21 cellular contexts compared by ENCODE assay signal in the genomic region with DNA sequence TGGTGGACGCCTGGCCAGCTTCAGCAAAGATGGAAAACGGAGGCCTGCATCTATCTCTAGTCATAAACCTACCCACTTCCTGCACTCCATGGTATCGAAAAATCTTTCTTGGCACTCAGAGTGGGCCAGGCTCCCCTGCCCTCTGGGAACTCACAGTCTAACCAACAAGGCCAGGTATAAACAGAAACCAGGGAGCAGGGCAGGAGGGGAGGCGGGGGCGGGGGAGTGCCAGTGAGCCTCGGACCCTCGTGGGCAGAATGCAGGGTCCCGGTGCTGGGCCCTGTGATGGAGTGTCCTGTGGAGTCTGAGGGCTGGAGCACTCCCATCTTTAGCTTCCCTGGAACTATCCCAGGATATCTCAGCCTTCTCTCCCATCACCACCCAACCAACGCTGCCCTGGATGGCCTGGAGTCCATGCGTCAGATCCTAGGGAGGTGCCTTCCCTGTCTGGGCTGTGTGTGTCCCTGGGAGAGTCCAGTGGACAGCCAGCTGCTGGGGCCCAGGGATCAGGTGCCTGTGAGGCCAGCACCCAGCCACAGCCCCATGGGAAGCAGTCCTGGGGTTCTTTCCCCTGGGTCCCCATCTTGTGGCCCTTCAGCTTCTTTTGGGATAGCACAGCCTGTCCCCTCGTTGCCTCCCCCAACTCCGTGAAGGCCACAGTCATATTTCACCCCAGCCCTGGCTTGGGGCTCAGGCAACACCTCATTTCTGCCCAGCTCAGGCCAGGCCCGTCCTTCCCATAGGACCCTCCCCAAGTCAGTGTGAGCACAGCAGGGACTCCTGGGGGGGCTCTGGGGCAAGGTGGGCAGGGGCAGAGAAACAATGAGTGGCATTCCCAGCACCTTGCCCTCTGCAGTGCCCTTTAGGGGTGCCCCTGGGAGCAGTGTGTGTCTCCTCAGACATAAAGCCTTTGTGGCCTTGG. TPM values are rescaled to one million over a fixed set of nuclear protein-coding genes. Genes with fewer than 3 reads are reported as not detected.
DNase-seq lines count a peak whose midpoint lies in the region; ATAC-seq and TF ChIP-seq lines count a peak whose summit lies in the region.
"Had no signal": no experiment of that assay in that cellular context is flagged by ENCODE, and none has a peak within 500 bp of the region (broad histone marks: within the 10 kb centered on the region; RNA-seq: fewer than 3 reads in every experiment).

No MANE protein-coding gene starts in this region.

- H3K9ac ChIP-seq in mucosa of rectum (ENCODE audit: low read depth in 1 of 2, low read length in 2 of 2): peak overlapping the region; percentile 100

- H3K27me3 ChIP-seq in mucosa of rectum (ENCODE audit: control insufficient read depth in 2 of 2, insufficient read depth in 2 of 2, low read length in 2 of 2) (no peaks in the 10 kb centered on the region), upper lobe of right lung (no peaks in the 10 kb centered on the region)
- H3K27me3 ChIP-seq: MG63, neutrophil, upper lobe of left lung had no signal

- no peaks in the 10 kb centered on the region for H3K4me1 Mint-ChIP-seq in glutamatergic neuron (ENCODE audit: low read depth, unreplicated experiment)
- H3K4me1 Mint-ChIP-seq: endodermal cell had no signal

- peaks cover 39 to 41% of the 10 kb centered on the region in 2 donors for H3K4me1 ChIP-seq in mucosa of rectum (ENCODE audit: control insufficient read depth in 2 of 2, insufficient read depth in 2 of 2, low read length in 2 of 2)
- peaks cover 8% of the 10 kb centered on the region for H3K4me1 ChIP-seq in upper lobe of right lung

- TF ChIP-seq CTCF in glutamatergic neuron (IDR thresholded peaks at IDR 0.05; ENCODE audit: partially characterized antibody, unreplicated experiment) (no peak), upper lobe of right lung (IDR thresholded peaks at IDR 0.05) (no peak)

- H3K27ac Mint-ChIP-seq in glutamatergic neuron (ENCODE audit: unreplicated experiment): no peak overlapping the region
- H3K27ac Mint-ChIP-seq: endodermal cell; stimulated activated memory B cell treated with anti-CD40 and anti-IgM and Interleukin-4, amounts not matched to agents 10 μg/mL and 1 μg/mL and 100 μg/mL, for 72 hours had no signal

- H3K4me3 Mint-ChIP-seq in glutamatergic neuron (ENCODE audit: unreplicated experiment): no peak overlapping the region
- H3K4me3 Mint-ChIP-seq: endodermal cell; stimulated activated memory B cell treated with anti-CD40 and anti-IgM and Interleukin-4, amounts not matched to agents 10 μg/mL and 1 μg/mL and 100 μg/mL, for 72 hours had no signal

- no peak for ATAC-seq in upper lobe of right lung
- ATAC-seq in GM18867 (IDR thresholded peaks at IDR 0.05; ENCODE audit: unreplicated experiment): no peak
- ATAC-seq: activated naive CD4-positive, alpha-beta T cell treated with anti-CD3 and anti-CD28 coated beads, Interleukin-2, amount 50 U/mL, for 72 hours; PC-3; stimulated activated memory B cell treated with anti-CD40 and anti-IgM and Interleukin-4, amounts not matched to agents 10 μg/mL and 1 μg/mL and 100 μg/mL, for 72 hours had no signal

- H3K27me3 Mint-ChIP-seq in glutamatergic neuron (ENCODE audit: unreplicated experiment): peaks cover 7% of the 10 kb centered on the region

- H3K9me3 ChIP-seq in mucosa of rectum (ENCODE audit: control insufficient read depth in 2 of 2, low read length in 2 of 2) (no peaks in the 10 kb centered on the region), upper lobe of right lung (no peaks in the 10 kb centered on the region)
- H3K9me3 ChIP-seq: MG63, neutrophil, upper lobe of left lung had no signal

- H3K9me3 Mint-ChIP-seq in glutamatergic neuron (ENCODE audit: unreplicated experiment): no peaks in the 10 kb centered on the region
- H3K9me3 Mint-ChIP-seq: activated naive CD4-positive, alpha-beta T cell treated with anti-CD3 and anti-CD28 coated beads, Interleukin-2, amount 50 U/mL, for 72 hours; endodermal cell; stimulated activated memory B cell treated with anti-CD40 and anti-IgM and Interleukin-4, amounts not matched to agents 10 μg/mL and 1 μg/mL and 100 μg/mL, for 72 hours had no signal

- DNase-seq in activated effector memory CD4-positive, alpha-beta T cell treated with anti-CD3 and anti-CD28 coated beads, Interleukin-2, amount 50 U/mL, for 16 hours: peak; percentile 54
- DNase-seq in activated effector memory CD4-positive, alpha-beta T cell treated with Interleukin-2 at 50 U/mL for 16 hours: no peak
- DNase-seq in glutamatergic neuron (peak; percentile 3), upper lobe of right lung (peak; percentile 54), COLO668 (lab: John Stamatoyannopoulos, UW; ENCODE audit: unreplicated experiment) (no peak), NCI-H1417 treated with DMSO at 0.1 percent for 48 hours (lab: John Stamatoyannopoulos, UW) (no peak)
- DNase-seq: endodermal cell, MG63, NCI-H187 treated with DMSO at 0.1 percent for 48 hours, NCI-H524, PC-3 had no signal

- H3K27ac ChIP-seq in mucosa of rectum (ENCODE audit: low read depth in 2 of 2, low read length in 2 of 2) (peak overlapping the region; percentile 97 to 98), upper lobe of right lung (no peak overlapping the region)
- H3K27ac ChIP-seq: neutrophil, upper lobe of left lung had no signal

- intact Hi-C loops in upper lobe of right lung (cut with DNase I): no loop called here

- H3K36me3 ChIP-seq in mucosa of rectum (ENCODE audit: control insufficient read depth in 2 of 2, insufficient read depth in 2 of 2, low read length in 2 of 2): peaks cover 2 to 16% of the 10 kb centered on the region in 2 donors
- H3K36me3 ChIP-seq in upper lobe of right lung: no peaks in the 10 kb centered on the region
- H3K36me3 ChIP-seq: MG63, neutrophil, upper lobe of left lung had no signal

- no peaks in the 10 kb centered on the region for H3K36me3 Mint-ChIP-seq in glutamatergic neuron (ENCODE audit: unreplicated experiment)
- H3K36me3 Mint-ChIP-seq: activated naive CD4-positive, alpha-beta T cell treated with anti-CD3 and anti-CD28 coated beads, Interleukin-2, amount 50 U/mL, for 72 hours; stimulated activated memory B cell treated with anti-CD40 and anti-IgM and Interleukin-4, amounts not matched to agents 10 μg/mL and 1 μg/mL and 100 μg/mL, for 72 hours had no signal

- peak overlapping the region in 1 of 2 donors; percentile 89 for H3K4me3 ChIP-seq in mucosa of rectum (ENCODE audit: low read length in 2 of 2)
- H3K4me3 ChIP-seq in upper lobe of right lung: no peak overlapping the region
- H3K4me3 ChIP-seq: MG63, upper lobe of left lung had no signal

RNA-seq across cellular contexts. Expression of gene EPS8L3, which starts 1.1 kb away (rescaled TPM):
- not detected for total RNA-seq in glutamatergic neuron (ENCODE audit: unreplicated experiment)
- total RNA-seq in upper lobe of right lung: not detected
- total RNA-seq: activated CD8-positive, alpha-beta memory T cell treated with anti-CD3 and anti-CD28 coated beads for 36 hours; activated naive CD4-positive, alpha-beta T cell treated with anti-CD3 and anti-CD28 coated beads, Interleukin-2, amount 50 U/mL, for 72 hours; bronchial epithelial cell; endodermal cell; lower leg skin; PC-3; skeletal muscle tissue had no signal

RNA-seq across cellular contexts. Expression of gene GSTM3, which starts 24.0 kb away (rescaled TPM):
- total RNA-seq in glutamatergic neuron (ENCODE audit: unreplicated experiment) (8.3 TPM), upper lobe of right lung (29.7 TPM)

RNA-seq across cellular contexts. Expression of gene GSTM5, which starts 52.8 kb away (rescaled TPM):
- total RNA-seq in glutamatergic neuron (ENCODE audit: unreplicated experiment) (0.20 TPM), upper lobe of right lung (18.1 TPM)
- total RNA-seq: activated CD8-positive, alpha-beta memory T cell treated with anti-CD3 and anti-CD28 coated beads for 36 hours; bronchial epithelial cell; PC-3 had no signal

Comparison
In these comparisons a context has a peak if more than half of its experiments do, and no peak if none do; other contexts are left out.
1. DNase-seq: peak in activated effector memory CD4-positive, alpha-beta T cell treated with anti-CD3 and anti-CD28 coated beads, Interleukin-2, amount 50 U/mL, for 16 hours (single experiment), glutamatergic neuron (single experiment) and upper lobe of right lung (single experiment); none in activated effector memory CD4-positive, alpha-beta T cell treated with Interleukin-2 at 50 U/mL for 16 hours (single experiment), COLO668 (single experiment) and NCI-H1417 treated with DMSO at 0.1 percent for 48 hours (single experiment).
2. RNA of gene GSTM5, which starts 52.8 kb away (total RNA-seq): 18.1 TPM in upper lobe of right lung (single experiment); 0.20 TPM in glutamatergic neuron (single experiment); every median in the first group is over 10 times any median in the second.